In the genomic region with DNA sequence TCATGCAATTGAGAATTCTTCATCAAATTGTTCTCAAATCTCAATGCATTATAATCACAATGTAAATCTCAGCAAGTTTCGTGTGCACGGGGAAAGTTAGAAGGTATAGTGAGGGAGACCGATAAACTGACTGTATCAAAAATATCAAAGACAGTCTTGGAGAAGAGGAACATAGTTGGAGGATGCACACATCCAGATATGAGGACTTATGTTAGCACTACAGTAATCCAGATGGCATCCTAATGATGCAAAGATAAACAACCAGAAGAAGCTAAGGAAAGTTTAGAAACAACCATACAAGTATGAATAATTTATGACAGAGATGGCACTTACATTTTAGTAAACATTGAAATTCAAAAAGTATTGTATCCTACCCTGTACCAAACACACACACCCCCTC, we compare ENCODE assay signal across 1 cellular context.
TF ChIP-seq lines count a peak whose summit lies in the region.

No MANE protein-coding gene starts in this region.

TF ChIP-seq in IMR-90, 13 proteins besides CTCF, POLR2A, EP300 and RAD21 (continued from another document):
- no peak for TF ChIP-seq MAZ (IDR thresholded peaks at IDR 0.05; ENCODE audit: borderline replicate concordance, low read depth, low read length)
